In genomic region chr4:139656614-139657486, GRCh38 we compare ENCODE assay signal across 8 cellular contexts. TPM values are rescaled to one million over a fixed set of nuclear protein-coding genes. Genes with fewer than 3 reads are reported as not detected.
DNase-seq lines count a peak whose midpoint lies in the region; ATAC-seq, FAIRE-seq and TF ChIP-seq lines count a peak whose summit lies in the region.

No MANE protein-coding gene starts in this region.

- peak; percentile 74 for DNase-seq in A172 (ENCODE audit: low spot score)
- DNase-seq in GM12892 (ENCODE audit: insufficient read length): peak; percentile 32
- peak; percentile 25 for DNase-seq in NCI-H1436 treated with DMSO at 0.1 percent for 48 hours (lab: John Stamatoyannopoulos, UW)
- peak; percentile 18 for DNase-seq in T follicular helper cell (ENCODE audit: low read depth)
- DNase-seq in T47D (ENCODE audit: low read depth in 1 of 2, low spot score in 1 of 2): peak; percentile 20 to 72
- peak; percentile 82 for DNase-seq in iPS-NIHi7 (ENCODE audit: extremely low spot score)
- peak; percentile 53 for DNase-seq in stimulated activated CD4-positive, alpha-beta T cell treated with anti-CD3 and anti-CD28 coated beads, Interleukin-15, amount 100 ng/mL, for 24 hours

- TF ChIP-seq POLR2A in GM12892 (IDR thresholded peaks at IDR 0.05; ENCODE audit: low read depth, low read length): no peak

- peak; percentile 21 for FAIRE-seq in GM12892 (lab: Jason Lieb, UNC)

- peak; percentile 72 for ATAC-seq in HG02884 (IDR thresholded peaks at IDR 0.05; ENCODE audit: unreplicated experiment)

- in situ Hi-C loops in T47D (cut with HindIII; ENCODE audit: low pct_unique_long_range_greater_than_20kb, low sequenced_read_pairs): no loop called here

RNA-seq across cellular contexts. Expression of gene MGST2, which starts 8.8 kb away (rescaled TPM):
- 21.2 and 23.5 TPM in 2 replicates for total RNA-seq in A172 (2014; rRNA removed; shearing (Covaris generic))
- polyA plus RNA-seq in GM12892 (2012; ENCODE audit: missing spikeins): 7.4 TPM

Comparison
In these comparisons a context has a peak if more than half of its experiments do, and no peak if none do; other contexts are left out.
1. Peak in every context shown above with its lines: DNase-seq and ATAC-seq.
2. DNase-seq: peak in every context shown above with its lines; median percentile 82 in iPS-NIHi7; 74 in A172; 53 in stimulated activated CD4-positive, alpha-beta T cell treated with anti-CD3 and anti-CD28 coated beads, Interleukin-15, amount 100 ng/mL, for 24 hours; 46 in T47D; 32 in GM12892; 25 in NCI-H1436 treated with DMSO at 0.1 percent for 48 hours; 18 in T follicular helper cell.